ENCODE assay signal across 1 cellular context in the genomic region with DNA sequence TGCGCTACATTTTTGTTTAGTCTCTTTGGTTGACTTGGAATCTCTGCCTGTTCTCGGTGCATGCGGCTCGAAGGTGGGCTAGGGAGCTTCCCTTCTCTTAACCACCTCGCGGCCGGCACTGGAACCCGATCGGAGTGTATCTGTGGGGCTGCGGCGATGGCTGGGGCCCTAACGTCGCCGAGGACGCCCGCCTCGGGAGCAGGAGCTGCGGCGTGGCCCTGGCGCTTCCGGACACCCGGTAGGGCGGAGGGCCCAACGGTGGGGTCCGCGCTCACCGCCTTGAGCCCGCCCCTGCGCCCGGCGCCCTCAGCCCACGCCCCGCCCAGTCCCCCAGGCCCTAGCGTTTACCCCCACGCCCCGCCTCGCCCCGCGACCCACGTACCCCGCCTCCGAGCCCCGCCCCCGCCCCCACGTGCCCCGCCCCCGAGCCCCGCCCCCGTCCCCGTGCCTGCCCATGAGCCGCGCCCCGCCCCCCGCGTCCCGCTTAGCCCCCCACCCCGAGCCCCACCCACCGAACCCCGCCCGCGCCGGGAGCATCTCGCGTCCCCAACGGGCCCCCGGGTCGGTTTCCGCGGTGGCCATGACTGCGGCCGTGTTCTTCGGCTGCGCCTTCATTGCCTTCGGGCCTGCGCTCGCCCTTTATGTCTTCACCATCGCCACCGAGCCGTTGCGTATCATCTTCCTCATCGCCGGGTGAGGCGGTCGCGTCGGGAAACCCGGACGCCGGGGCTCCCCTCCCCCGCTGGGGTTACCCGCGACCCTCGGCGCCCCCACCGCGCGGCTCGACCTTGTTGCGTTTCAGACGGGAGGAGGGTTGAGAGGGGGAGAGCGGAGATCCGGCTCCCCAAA.
TF ChIP-seq lines count a peak whose summit lies in the region.

Gene APH1B (plus strand): TSS at position 562 of the 849 bp plus-strand sequence. CDS start 19 bp downstream, at position 581.

TF ChIP-seq in H1, 55 proteins besides CTCF, POLR2A, EP300 and RAD21:
- TF ChIP-seq SIX5 (IDR thresholded peaks at IDR 0.05; ENCODE audit: low read depth, low read length) (no peak), MAFK (IDR thresholded peaks at IDR 0.05; ENCODE audit: low read depth, low read length) (no peak), SP2 (IDR thresholded peaks at IDR 0.05; ENCODE audit: low read length) (no peak), EZH2 (IDR thresholded peaks at IDR 0.05; ENCODE audit: low read depth, low read length, severe bottlenecking) (no peak), FOSL1 (IDR thresholded peaks at IDR 0.05; ENCODE audit: insufficient read depth, low read depth, low read length) (no peak), CTBP2 (IDR thresholded peaks at IDR 0.05; ENCODE audit: borderline replicate concordance, insufficient read depth, insufficient read length, low read length) (no peak), RXRA (IDR thresholded peaks at IDR 0.05; ENCODE audit: insufficient read depth, low read depth, low read length) (no peak), SIN3A (conservative IDR thresholded peaks at IDR 0.05 in 1 of 2, IDR thresholded peaks at IDR 0.05 in 1 of 2; ENCODE audit: low read depth in 1 of 2, low read length in 2 of 2) (0 out of 4 replicates have a peak, but pooled peaks have one; percentile 26 to 40), HDAC2 (IDR thresholded peaks at IDR 0.05; ENCODE audit: borderline replicate concordance in 1 of 2, low read depth in 2 of 2, low read length in 2 of 2) (no peak), ASH2L (IDR thresholded peaks at IDR 0.05; ENCODE audit: low read length) (peak; percentile 79), TAF7 (optimal IDR thresholded peaks at IDR 0.05; ENCODE audit: borderline replicate concordance, low read depth, low read length) (peak; percentile 37), CEBPB (IDR thresholded peaks at IDR 0.05; ENCODE audit: low read depth, low read length) (no peak), SRF (IDR thresholded peaks at IDR 0.05; ENCODE audit: low read depth, low read length) (0 out of 2 replicates have a peak, but pooled peaks have one; percentile 12), KDM1A (IDR thresholded peaks at IDR 0.05; ENCODE audit: borderline replicate concordance, low read length) (no peak), RBBP5 (IDR thresholded peaks at IDR 0.05; ENCODE audit: borderline replicate concordance, low read depth, low read length) (peak; percentile 81; the same call in 1 of the 2 replicates), SP1 (IDR thresholded peaks at IDR 0.05; ENCODE audit: low read depth, low read length) (peak; percentile 15; the same call in 1 of the 2 replicates), POLR2AphosphoS5 (IDR thresholded peaks at IDR 0.05; ENCODE audit: low read depth, low read length) (peak; percentile 45), YY1 (IDR thresholded peaks at IDR 0.05; ENCODE audit: low read depth, low read length) (peak; percentile 14; the same call in 1 of the 2 replicates), ZNF274 (IDR thresholded peaks at IDR 0.05; ENCODE audit: borderline replicate concordance, extremely low read depth, low read length) (no peak), JUN (IDR thresholded peaks at IDR 0.05; ENCODE audit: low read depth, low read length) (no peak), PHF8 (conservative IDR thresholded peaks at IDR 0.05; ENCODE audit: low read depth, low read length) (peak; percentile 58), TBP (IDR thresholded peaks at IDR 0.05; ENCODE audit: low read depth, low read length) (peak; percentile 48; the same call in 1 of the 2 replicates), RNF2 (IDR thresholded peaks at IDR 0.05; ENCODE audit: borderline replicate concordance, low read depth, low read length, missing control alignments, poor library complexity, severe bottlenecking) (no peak), BACH1 (IDR thresholded peaks at IDR 0.05; ENCODE audit: low read length) (peak; percentile 34; the same call in 1 of the 2 replicates), GABPA (IDR thresholded peaks at IDR 0.05; ENCODE audit: borderline replicate concordance, insufficient read depth, low read length) (no peak), TEAD4 (IDR thresholded peaks at IDR 0.05; ENCODE audit: low read depth, low read length) (no peak), KDM4A (IDR thresholded peaks at IDR 0.05; ENCODE audit: low read depth, low read length, severe bottlenecking) (peak; percentile 73), MAX (IDR thresholded peaks at IDR 0.05) (peak; percentile 71)
- TF ChIP-seq, protein P1, sequence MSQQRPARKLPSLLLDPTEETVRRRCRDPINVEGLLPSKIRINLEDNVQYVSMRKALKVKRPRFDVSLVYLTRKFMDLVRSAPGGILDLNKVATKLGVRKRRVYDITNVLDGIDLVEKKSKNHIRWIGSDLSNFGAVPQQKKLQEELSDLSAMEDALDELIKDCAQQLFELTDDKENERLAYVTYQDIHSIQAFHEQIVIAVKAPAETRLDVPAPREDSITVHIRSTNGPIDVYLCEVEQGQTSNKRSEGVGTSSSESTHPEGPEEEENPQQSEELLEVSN (IDR thresholded peaks at IDR 0.05), result peak; percentile 56; the same call in 1 of the 2 replicates
- TF ChIP-seq, protein P2, sequence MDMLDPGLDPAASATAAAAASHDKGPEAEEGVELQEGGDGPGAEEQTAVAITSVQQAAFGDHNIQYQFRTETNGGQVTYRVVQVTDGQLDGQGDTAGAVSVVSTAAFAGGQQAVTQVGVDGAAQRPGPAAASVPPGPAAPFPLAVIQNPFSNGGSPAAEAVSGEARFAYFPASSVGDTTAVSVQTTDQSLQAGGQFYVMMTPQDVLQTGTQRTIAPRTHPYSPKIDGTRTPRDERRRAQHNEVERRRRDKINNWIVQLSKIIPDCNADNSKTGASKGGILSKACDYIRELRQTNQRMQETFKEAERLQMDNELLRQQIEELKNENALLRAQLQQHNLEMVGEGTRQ (IDR thresholded peaks at IDR 0.05; ENCODE audit: low read length), result no peak
